In the genomic region with DNA sequence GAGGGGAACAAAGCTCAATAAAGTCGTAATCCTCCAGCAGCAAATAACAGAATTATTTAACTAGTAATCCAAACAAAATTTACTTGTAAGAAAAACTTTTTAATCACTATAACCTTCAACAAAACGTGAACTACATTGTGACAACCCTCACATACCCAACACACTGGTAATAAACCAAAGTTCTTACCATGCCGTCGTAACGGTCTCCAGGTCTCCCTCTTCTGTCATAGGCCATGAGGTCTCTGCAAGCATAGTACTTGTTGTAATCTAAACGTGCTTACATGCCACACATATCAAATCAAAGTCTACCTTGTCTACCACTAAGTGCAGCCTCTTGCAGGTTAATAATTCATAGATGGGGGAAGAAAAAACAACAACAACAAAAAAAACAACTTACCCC, we compare ENCODE assay signal across 20 cellular contexts.
"Had no signal": no experiment of that assay in that cellular context is flagged by ENCODE, and none has a peak within 500 bp of the region (broad histone marks: within the 10 kb centered on the region; RNA-seq: fewer than 3 reads in every experiment).

No MANE protein-coding gene starts in this region.

- H3K9me3 ChIP-seq: esophagus squamous epithelium, pancreas, transverse colon had no signal

- DNase-seq: activated CD4-positive, alpha-beta T cell treated with anti-CD3 and anti-CD28 coated beads for 4 hours; activated CD8-positive, alpha-beta memory T cell treated with anti-CD3 and anti-CD28 coated beads for 24 hours; activated naive CD4-positive, alpha-beta T cell treated with Interleukin-2 at 50 U/mL for 16 hours; amygdala; central memory CD4-positive, alpha-beta T cell; effector CD4-positive, alpha-beta T cell; esophagus squamous epithelium; islet precursor cell; midbrain; pancreas; stimulated activated CD4-positive, alpha-beta T cell treated with anti-CD3 and anti-CD28 coated beads, Interleukin-12 subunit alpha, Interleukin-12 subunit beta, amount 100 ng/mL, for 4 hours; stimulated activated CD4-positive, alpha-beta T cell treated with anti-CD3 and anti-CD28 coated beads, Interleukin-2, amount 100 ng/mL, for 24 hours; substantia nigra; transverse colon had no signal

- FAIRE-seq: endothelial cell of umbilical vein, pancreas had no signal

- H2AFZ ChIP-seq: hepatocyte had no signal

- H3K27me3 ChIP-seq: esophagus squamous epithelium, hepatocyte, pancreas, transverse colon had no signal

- H3K27ac ChIP-seq: coronary artery, esophagus squamous epithelium, hepatocyte, pancreas, transverse colon had no signal

- H3K4me3 ChIP-seq: coronary artery, esophagus squamous epithelium, hepatocyte, lung, pancreas, transverse colon had no signal

- H3K27me3 Mint-ChIP-seq: activated T-helper 17 cell treated with anti-CD3 and anti-CD28 coated beads, Interleukin-2, amount 50 U/mL, for 72 hours; brain had no signal

- H3K4me2 ChIP-seq: hepatocyte had no signal

- ATAC-seq: activated T-helper 17 cell treated with anti-CD3 and anti-CD28 coated beads, Interleukin-2, amount 50 U/mL, for 72 hours had no signal

- H3K9me3 Mint-ChIP-seq: activated T-helper 17 cell treated with anti-CD3 and anti-CD28 coated beads, Interleukin-2, amount 50 U/mL, for 72 hours; brain had no signal
